In the genomic region with DNA sequence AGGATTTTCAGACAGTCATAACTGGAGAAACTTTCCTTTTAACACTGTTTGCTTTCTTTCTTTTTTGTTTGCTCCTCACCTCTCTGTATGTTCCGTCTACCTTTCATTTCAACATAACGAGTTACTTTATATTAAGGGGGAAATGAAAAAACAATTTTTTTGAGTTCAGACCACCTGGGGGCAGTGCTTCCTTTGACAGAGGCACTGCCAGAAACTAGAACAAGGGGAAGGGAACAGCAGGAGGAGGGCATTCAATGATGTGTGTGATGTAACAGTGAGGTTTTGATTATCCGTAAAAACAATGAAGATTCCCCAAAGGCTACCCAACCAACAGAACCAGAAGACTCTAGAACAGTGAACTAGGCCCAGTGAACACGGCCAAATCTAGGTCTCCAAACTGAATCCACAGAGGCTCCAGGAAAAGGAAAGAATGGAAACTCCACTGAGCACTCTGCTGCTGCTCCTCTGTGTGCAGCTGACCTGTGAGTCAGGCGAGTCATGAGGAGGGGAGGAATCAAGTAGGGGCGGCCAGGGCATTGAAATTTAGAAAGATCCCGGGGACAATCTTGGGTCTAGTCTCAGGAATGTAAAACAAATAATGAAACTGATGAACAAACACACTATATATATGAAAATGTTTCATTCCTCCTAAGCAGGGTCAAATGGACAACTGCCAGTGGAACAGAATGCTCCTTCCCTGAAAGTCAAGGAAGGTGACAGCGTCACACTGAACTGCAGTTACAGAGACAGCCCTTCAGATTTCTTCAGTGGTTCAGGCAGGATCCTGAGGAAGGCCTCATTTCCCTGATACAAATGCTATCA, we compare ENCODE assay signal across 12 cellular contexts.
A peak's percentile ranks its signal among the peaks of the same experiment; 100 is the strongest.
DNase-seq lines count a peak whose midpoint lies in the region; ATAC-seq and TF ChIP-seq lines count a peak whose summit lies in the region.
"Had no signal": no experiment of that assay in that cellular context is flagged by ENCODE, and none has a peak within 500 bp of the region (broad histone marks: within the 10 kb centered on the region; RNA-seq: fewer than 3 reads in every experiment).

No MANE protein-coding gene starts in this region.

- peak; percentile 61 for TF ChIP-seq CTCF in Loucy (conservative IDR thresholded peaks at IDR 0.05; ENCODE audit: low read length)
- peak; percentile 58 for TF ChIP-seq CTCF in brain microvascular endothelial cell (IDR thresholded peaks at IDR 0.05; ENCODE audit: low read depth, low read length, missing control alignments)
- peak; percentile 14 for TF ChIP-seq CTCF in nephron progenitor cell (IDR thresholded peaks at IDR 0.05)
- no peak for TF ChIP-seq CTCF in GM13977 (IDR thresholded peaks at IDR 0.05; ENCODE audit: extremely low read depth, insufficient read depth, missing control alignments)
- no peak for TF ChIP-seq CTCF in transverse colon (IDR thresholded peaks at IDR 0.05)

- H3K9me3 ChIP-seq in Loucy (ENCODE audit: insufficient read depth, low read depth, low read length), result no peaks in the 10 kb centered on the region
- no peaks in the 10 kb centered on the region for H3K9me3 ChIP-seq in transverse colon
- H3K9me3 ChIP-seq: heart left ventricle, neutrophil had no signal

- peak overlapping the region; percentile 43 for H3K9ac ChIP-seq in Loucy (ENCODE audit: low read depth, low read length, poor library complexity, severe bottlenecking)

- H3K4me3 ChIP-seq in Loucy (ENCODE audit: low read length, poor library complexity, severe bottlenecking) (peak overlapping the region; percentile 10), brain microvascular endothelial cell (ENCODE audit: low read depth, low read length) (no peak overlapping the region), transverse colon (no peak overlapping the region)
- H3K4me3 ChIP-seq: heart left ventricle had no signal

- H3K27me3 ChIP-seq in Loucy (ENCODE audit: insufficient read depth, low read length, poor library complexity, severe bottlenecking) (no peaks in the 10 kb centered on the region), brain microvascular endothelial cell (replicated peaks) (no peaks in the 10 kb centered on the region), transverse colon (no peaks in the 10 kb centered on the region)
- H3K27me3 ChIP-seq: neutrophil had no signal

- H3K9me3 Mint-ChIP-seq in nephron progenitor cell, result peaks cover 3% of the 10 kb centered on the region

- in situ Hi-C loops in brain microvascular endothelial cell (cut with HindIII; ENCODE audit: low pct_ligation_motif_present, low sequenced_read_pairs) (no loop called here), GM13977 (cut with MboI; ENCODE audit: low pct_unique_long_range_greater_than_20kb, low sequenced_read_pairs, unreplicated experiment) (no loop called here), transverse colon (cut with MboI; ENCODE audit: low pct_ligation_motif_present in 1 of 4, low pct_unique_long_range_greater_than_20kb in 1 of 4, low sequenced_read_pairs in 3 of 4) (no loop called here)

- 59 to 74% methylated on average over 7 to 8 of the region's 8 CpGs for WGBS in transverse colon (ENCODE audit: low coverage in 1 of 2), 2 donors

- H3K9me2 ChIP-seq in Loucy (replicated peaks; ENCODE audit: low read depth, low read length), result no peaks in the 10 kb centered on the region

- no peak overlapping the region for H3K4me3 Mint-ChIP-seq in nephron progenitor cell

- no peaks in the 10 kb centered on the region for H3K79me2 ChIP-seq in Loucy (ENCODE audit: insufficient read depth, low read length)

- peaks cover 8% of the 10 kb centered on the region for H3K27me3 Mint-ChIP-seq in nephron progenitor cell (ENCODE audit: low read depth, poor library complexity)

- H3K27ac ChIP-seq in brain microvascular endothelial cell (peak overlapping the region; percentile 40), transverse colon (no peak overlapping the region)
- H3K27ac ChIP-seq: heart left ventricle, neutrophil had no signal

- TF ChIP-seq POLR2A in transverse colon (IDR thresholded peaks at IDR 0.05), result no peak

- DNase-seq in Daoy (ENCODE audit: low read depth) (peak; percentile 24), brain microvascular endothelial cell (peak; percentile 35), nephron progenitor cell (no peak), GM13977 (ENCODE audit: low spot score) (no peak), transverse colon (no peak), NCI-H510A (lab: John Stamatoyannopoulos, UW) (no peak)
- DNase-seq: anterior cingulate cortex, HCEC 1CT, heart left ventricle had no signal

- TF ChIP-seq EP300 in transverse colon (IDR thresholded peaks at IDR 0.05; ENCODE audit: low read depth), result no peak

- peaks cover 25% of the 10 kb centered on the region for H3K4me1 Mint-ChIP-seq in nephron progenitor cell

- no peaks in the 10 kb centered on the region for H3K36me3 ChIP-seq in Loucy (ENCODE audit: insufficient read depth, low read length)
- H3K36me3 ChIP-seq in brain microvascular endothelial cell (replicated peaks), result no peaks in the 10 kb centered on the region
- H3K36me3 ChIP-seq in transverse colon, result no peaks in the 10 kb centered on the region
- H3K36me3 ChIP-seq: heart left ventricle, neutrophil had no signal

- no peaks in the 10 kb centered on the region for H3F3A ChIP-seq in Loucy (ENCODE audit: low read depth)

- peak overlapping the region; percentile 68; the same call in 1 of the 2 replicates for H2AFZ ChIP-seq in Loucy (ENCODE audit: low read length)

- no peak for ATAC-seq in HG02610 (IDR thresholded peaks at IDR 0.05; ENCODE audit: unreplicated experiment)

- no peaks in the 10 kb centered on the region for H3K36me3 Mint-ChIP-seq in nephron progenitor cell (ENCODE audit: low read depth)

- peak overlapping the region; percentile 53 for H3K4me2 ChIP-seq in Loucy (ENCODE audit: low read depth, low read length, poor library complexity, severe bottlenecking)

- H3K27ac Mint-ChIP-seq in nephron progenitor cell, result peak overlapping the region; percentile 38

- intact Hi-C loops in transverse colon (cut with DNase I; ENCODE audit: low total_unique reads), result no loop called here

- H4K20me1 ChIP-seq in Loucy (ENCODE audit: insufficient read depth, low read length, poor library complexity, severe bottlenecking), result no peaks in the 10 kb centered on the region

- H3K4me1 ChIP-seq in Loucy (ENCODE audit: insufficient read depth, low read length, poor library complexity, severe bottlenecking) (peaks cover 33% of the 10 kb centered on the region), transverse colon (no peaks in the 10 kb centered on the region)
- H3K4me1 ChIP-seq: heart left ventricle had no signal

Comparison
In these comparisons a context has a peak if more than half of its experiments do, and no peak if none do; other contexts are left out.
1. DNase-seq: peak in Daoy (single experiment) and brain microvascular endothelial cell (single experiment); none in nephron progenitor cell (single experiment), GM13977 (single experiment), transverse colon (single experiment) and NCI-H510A (single experiment).
2. CTCF ChIP-seq: peak in Loucy (single experiment), brain microvascular endothelial cell (single experiment) and nephron progenitor cell (single experiment); none in GM13977 (single experiment) and transverse colon (0 of 5).